Comparison of ENCODE assay signal across 8 cellular contexts in genomic region chr19:45177817-45178261, GRCh38. TPM values are rescaled to one million over a fixed set of nuclear protein-coding genes. Genes with fewer than 3 reads are reported as not detected.
DNase-seq lines count a peak whose midpoint lies in the region; ATAC-seq, FAIRE-seq and TF ChIP-seq lines count a peak whose summit lies in the region.

Gene TRAPPC6A (minus strand): TSS chr19:45178237. CDS start chr19:45178218, 19 bp downstream.

- H3K4me1 ChIP-seq in RWPE2 (ENCODE audit: insufficient read depth, poor library complexity, severe bottlenecking) (peaks cover 6% of the 10 kb centered on the region), endodermal cell (ENCODE audit: control insufficient read depth, insufficient read depth, low read length) (no peaks in the 10 kb centered on the region), muscle layer of colon (ENCODE audit: insufficient read depth, low read length) (peaks cover 28% of the 10 kb centered on the region)

- ATAC-seq in HG02938 (IDR thresholded peaks at IDR 0.05; ENCODE audit: unreplicated experiment) (peak; percentile 1), RWPE2 (ENCODE audit: low read depth) (peak; percentile 20)

- POLR2A ChIA-PET in GM10248 (lab: Yijun Ruan, JAX), result interaction anchor here (0.6 kb wide), 2 partner anchors 110 to 160 kb away, joined by 3 read pairs; no protein-coding TSS in a partner anchor

- DNase-seq in GM12891 (ENCODE audit: insufficient read length, low spot score), result no peak
- DNase-seq in RWPE2 (ENCODE audit: low spot score), result no peak
- DNase-seq in endodermal cell, result no peak
- DNase-seq in posterior cingulate gyrus, result no peak
- DNase-seq in NCI-H1436 treated with DMSO at 0.1 percent for 48 hours (lab: John Stamatoyannopoulos, UW), result no peak
- no peak for DNase-seq in GM10248 (ENCODE audit: extremely low spot score)

- peaks cover 1% of the 10 kb centered on the region for H3K27me3 Mint-ChIP-seq in endodermal cell (ENCODE audit: insufficient read depth)

- no peak for FAIRE-seq in GM12891 (lab: Jason Lieb, UNC)

- H3K36me3 Mint-ChIP-seq in endodermal cell (ENCODE audit: low read depth), result peaks cover 4% of the 10 kb centered on the region

- H3K4me1 Mint-ChIP-seq in endodermal cell, result peaks cover 2% of the 10 kb centered on the region

- H3K9me3 Mint-ChIP-seq in endodermal cell, result no peaks in the 10 kb centered on the region

- TF ChIP-seq CTCF in RWPE2 (IDR thresholded peaks at IDR 0.05; ENCODE audit: poor library complexity, severe bottlenecking) (no peak), endodermal cell (conservative IDR thresholded peaks at IDR 0.05) (no peak), GM10248 (IDR thresholded peaks at IDR 0.05; ENCODE audit: control extremely low read depth, extremely low read depth, low read depth, missing control alignments) (no peak)

- CTCF ChIA-PET in GM10248 (lab: Yijun Ruan, JAX), result interaction anchor here (0.9 to 2.7 kb wide), 9 partner anchors 9 to 118 kb away, joined by 3 to 15 read pairs (median 5); no protein-coding TSS in a partner anchor

- intact Hi-C loops in posterior cingulate gyrus (cut with DNase I), result loop anchor here (1.0 kb wide), 1 partner anchor 87 kb away; no protein-coding TSS in a partner anchor

- peak within 1 kb of the TSS; percentile 95 for H3K27ac Mint-ChIP-seq in endodermal cell

- H3K9me3 ChIP-seq in RWPE2 (ENCODE audit: severe bottlenecking) (no peaks in the 10 kb centered on the region), endodermal cell (ENCODE audit: control insufficient read depth, low read length) (no peaks in the 10 kb centered on the region), muscle layer of colon (ENCODE audit: low read length) (no peaks in the 10 kb centered on the region)

- H3K27ac ChIP-seq in RWPE2 (ENCODE audit: poor library complexity, severe bottlenecking) (peak within 1 kb of the TSS; percentile 67), endodermal cell (ENCODE audit: low read depth, low read length) (peak within 1 kb of the TSS; percentile 66), muscle layer of colon (ENCODE audit: low read depth, low read length) (peak within 1 kb of the TSS; percentile 96)

- H3K27me3 ChIP-seq in RWPE2 (ENCODE audit: insufficient read depth, poor library complexity, severe bottlenecking) (no peaks in the 10 kb centered on the region), endodermal cell (ENCODE audit: control insufficient read depth, insufficient read depth, low read length, poor library complexity, severe bottlenecking) (no peaks in the 10 kb centered on the region), muscle layer of colon (ENCODE audit: control insufficient read depth in 1 of 2, insufficient read depth in 2 of 2, low read length in 2 of 2) (no peaks in the 10 kb centered on the region)

- peak; percentile 63; the same call in 1 of the 2 replicates for TF ChIP-seq POLR2A in GM12891 (IDR thresholded peaks at IDR 0.05; ENCODE audit: low read depth, low read length)

- H3K4me3 ChIP-seq in RWPE2 (ENCODE audit: severe bottlenecking), result peak within 1 kb of the TSS; percentile 61
- peak within 1 kb of the TSS; percentile 96 for H3K4me3 ChIP-seq in endodermal cell (ENCODE audit: low read length)
- H3K4me3 ChIP-seq in muscle layer of colon (ENCODE audit: low read depth in 1 of 2, low read length in 2 of 2), result peak within 1 kb of the TSS; percentile 84 to 85

- H3K9ac ChIP-seq in endodermal cell (ENCODE audit: extremely low read depth, low read length, poor library complexity, severe bottlenecking) (peak within 1 kb of the TSS; percentile 73), muscle layer of colon (ENCODE audit: low read length) (peak within 1 kb of the TSS; percentile 87)

- peak within 1 kb of the TSS; percentile 87 for H3K4me3 Mint-ChIP-seq in endodermal cell

- no peaks in the 10 kb centered on the region for H3K36me3 ChIP-seq in RWPE2 (ENCODE audit: low read depth)
- peaks cover 8% of the 10 kb centered on the region for H3K36me3 ChIP-seq in endodermal cell (ENCODE audit: control insufficient read depth, insufficient read depth, low read length)
- H3K36me3 ChIP-seq in muscle layer of colon (ENCODE audit: insufficient read depth, low read length), result no peaks in the 10 kb centered on the region

- 0 to 1% methylated on average over 17 to 36 of the region's 36 CpGs for WGBS in endodermal cell (ENCODE audit: insufficient coverage in 1 of 2, insufficient read length in 1 of 2), 2 experiments

TF ChIP-seq in GM12891, 5 proteins besides CTCF, POLR2A, EP300 and RAD21:
- peak; percentile 61; the same call in 1 of the 2 replicates for TF ChIP-seq TAF1 (IDR thresholded peaks at IDR 0.05; ENCODE audit: low read depth, low read length)
- TF ChIP-seq POU2F2 (IDR thresholded peaks at IDR 0.05; ENCODE audit: low read depth, low read length), result 0 out of 2 replicates have a peak, but pooled peaks have one; percentile 50
- no peak for TF ChIP-seq SPI1 (IDR thresholded peaks at IDR 0.05; ENCODE audit: low read depth, low read length)

RNA-seq across cellular contexts. Expression of gene TRAPPC6A, which starts in this region (rescaled TPM):
- polyA plus RNA-seq in GM12891 (2012; ENCODE audit: low read depth, missing spikeins), result 106 TPM
- 10 to 100 TPM; 56.6 to 79.1 TPM for total RNA-seq in endodermal cell
- polyA plus RNA-seq in endodermal cell (2013, experiment 1 of 2), result 35.0 TPM
- 33.3 TPM for polyA plus RNA-seq in endodermal cell (2013, experiment 2 of 2)
